Comparison of ENCODE assay signal across 9 cellular contexts in the genomic region with DNA sequence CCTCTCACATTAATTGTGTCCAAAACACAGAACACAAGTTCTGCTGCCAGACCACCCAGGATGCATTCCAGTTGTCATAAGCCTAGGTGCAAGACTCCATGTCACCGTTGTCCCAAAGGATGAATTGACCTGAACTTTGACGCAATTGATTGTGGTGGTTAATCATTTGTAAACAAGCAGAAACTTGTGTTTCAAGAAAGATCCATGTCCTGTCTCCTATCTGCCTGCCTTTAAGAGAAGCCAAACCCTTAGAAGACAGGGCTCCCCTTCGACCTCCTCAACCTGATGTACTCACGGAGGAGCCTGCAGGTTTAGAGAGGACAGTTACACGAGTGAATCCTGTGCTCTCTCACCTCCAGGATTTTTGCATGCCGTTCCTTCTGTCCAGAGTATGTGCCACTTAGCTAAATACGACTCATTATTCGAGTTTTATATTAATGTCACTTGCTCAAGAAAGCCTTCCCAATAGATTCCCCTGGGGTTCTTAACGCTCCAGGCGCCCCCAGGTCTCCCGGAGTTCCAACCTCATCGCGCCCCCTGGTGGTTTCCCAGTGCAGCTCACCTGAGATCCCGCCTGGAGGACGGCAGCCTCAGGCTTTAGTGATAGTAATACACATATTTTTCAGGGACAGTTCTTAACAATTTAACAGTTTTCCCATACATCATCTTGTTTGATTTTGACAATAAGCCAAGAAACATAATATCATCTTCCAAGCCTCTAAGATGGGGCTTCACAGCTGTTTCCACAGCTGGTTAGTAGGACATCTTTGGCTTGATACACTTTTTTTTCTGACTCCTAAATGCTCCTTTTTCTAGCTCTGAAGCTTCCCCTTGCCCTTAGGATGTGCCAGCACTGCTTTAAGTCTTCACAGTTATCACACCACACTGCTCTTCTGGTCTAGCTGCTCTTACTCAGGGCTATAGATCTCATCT. TPM values are rescaled to one million over a fixed set of nuclear protein-coding genes. Genes with fewer than 3 reads are reported as not detected.
DNase-seq lines count a peak whose midpoint lies in the region; ATAC-seq and TF ChIP-seq lines count a peak whose summit lies in the region.
"Had no signal": no experiment of that assay in that cellular context is flagged by ENCODE, and none has a peak within 500 bp of the region (broad histone marks: within the 10 kb centered on the region; RNA-seq: fewer than 3 reads in every experiment).

No MANE protein-coding gene starts in this region.

- in situ Hi-C loops in GM13976 (cut with MboI; ENCODE audit: low sequenced_read_pairs, unreplicated experiment), result no loop called here

- H3K36me3 ChIP-seq in kidney epithelial cell (ENCODE audit: control insufficient read depth, insufficient read depth, low read length) (no peaks in the 10 kb centered on the region), uterus (no peaks in the 10 kb centered on the region)

- CTCF ChIA-PET in T-cell (lab: Charles Lee), result no interaction called here

- H3K4me3 Mint-ChIP-seq in T-cell, result no peak overlapping the region

- H3K4me3 ChIP-seq in WI38 (ENCODE audit: low read depth, low read length), result no peak overlapping the region
- no peak overlapping the region for H3K4me3 ChIP-seq in kidney epithelial cell (ENCODE audit: low read depth, low read length)
- no peak overlapping the region for H3K4me3 ChIP-seq in uterus
- H3K4me3 ChIP-seq: skin epidermis had no signal

- H3K27ac Mint-ChIP-seq in T-cell, result no peak overlapping the region

- H3K9me3 ChIP-seq in uterus, result no peaks in the 10 kb centered on the region

- no peaks in the 10 kb centered on the region for H3K4me1 Mint-ChIP-seq in T-cell

- H3K36me3 Mint-ChIP-seq in T-cell, result no peaks in the 10 kb centered on the region

- TF ChIP-seq CTCF in GM13976 (IDR thresholded peaks at IDR 0.05; ENCODE audit: borderline replicate concordance, control extremely low read depth, extremely low read depth, insufficient read depth, missing control alignments) (no peak), WI38 (IDR thresholded peaks at IDR 0.05; ENCODE audit: low read depth, low read length) (peak; percentile 68), kidney epithelial cell (IDR thresholded peaks at IDR 0.05; ENCODE audit: insufficient read depth, low read length, poor library complexity, severe bottlenecking) (peak; percentile 52), uterus (IDR thresholded peaks at IDR 0.05) (no peak)

- no peak for TF ChIP-seq POLR2A in uterus (IDR thresholded peaks at IDR 0.05)

- H3K9me3 Mint-ChIP-seq in T-cell, result peaks cover 0 to 6% (median 0%) of the 10 kb centered on the region in 3 donors

- H3K27ac ChIP-seq in uterus, result no peak overlapping the region
- H3K27ac ChIP-seq: skin epidermis had no signal

- DNase-seq in AG20443 (ENCODE audit: low spot score), result peak; percentile 45
- DNase-seq in GM13976 (ENCODE audit: low spot score), result peak; percentile 13
- no peak for DNase-seq in kidney epithelial cell (ENCODE audit: low read depth)
- no peak for DNase-seq in A172 (ENCODE audit: low spot score)
- DNase-seq in uterus, result no peak
- no peak for DNase-seq in T-cell

- H3K27me3 ChIP-seq in kidney epithelial cell (ENCODE audit: control insufficient read depth, insufficient read depth, low read length), result no peaks in the 10 kb centered on the region
- H3K27me3 ChIP-seq in uterus, result no peaks in the 10 kb centered on the region

- no peaks in the 10 kb centered on the region for H3K4me1 ChIP-seq in uterus

- POLR2A ChIA-PET in T-cell (lab: Charles Lee), result no interaction called here

- intact Hi-C loops in uterus (cut with DNase I; ENCODE audit: low total_unique reads), result no loop called here

- ATAC-seq in T-cell (replicated peaks in 1 of 4) (no peak), GM19023 (IDR thresholded peaks at IDR 0.05; ENCODE audit: unreplicated experiment) (no peak)

- peaks cover 3% of the 10 kb centered on the region in 2 donors for H3K27me3 Mint-ChIP-seq in T-cell

RNA-seq across cellular contexts. Expression of gene C8B, which starts 2.4 kb away (rescaled TPM):
- total RNA-seq in kidney epithelial cell (not detected in 2 replicates), uterus (not detected), T-cell (under 1 TPM in 2 of 5 donors, not detected in 3; 0.12 to 0.13 TPM)
- not detected in 2 replicates for total RNA-seq in A172 (2014; rRNA removed; shearing (Covaris generic))

Comparison
In these comparisons a context has a peak if more than half of its experiments do, and no peak if none do; other contexts are left out.
1. DNase-seq: peak in AG20443 (single experiment) and GM13976 (single experiment); none in kidney epithelial cell (single experiment), A172 (single experiment), uterus (0 of 2) and T-cell (0 of 34).
2. CTCF ChIP-seq: peak in WI38 (single experiment) and kidney epithelial cell (single experiment); none in GM13976 (single experiment) and uterus (0 of 4).